In genomic region chr12:13595536-13596450, GRCh38 we compare ENCODE assay signal across 1 cellular context.
A peak's percentile ranks its signal among the peaks of the same experiment; 100 is the strongest.
TF ChIP-seq lines count a peak whose summit lies in the region.

No MANE protein-coding gene starts in this region.

TF ChIP-seq in H1, 55 proteins besides CTCF, POLR2A, EP300 and RAD21:
- TF ChIP-seq POU5F1 (IDR thresholded peaks at IDR 0.05; ENCODE audit: low read depth, low read length) = 0 out of 2 replicates have a peak, but pooled peaks have one; percentile 24
- TF ChIP-seq NANOG (IDR thresholded peaks at IDR 0.05; ENCODE audit: insufficient read depth, low read depth, low read length, poor library complexity, severe bottlenecking) = peak; percentile 80
- TF ChIP-seq SP1 (IDR thresholded peaks at IDR 0.05; ENCODE audit: low read depth, low read length) = 0 out of 2 replicates have a peak, but pooled peaks have one; percentile 46
- TF ChIP-seq ZNF274 (IDR thresholded peaks at IDR 0.05; ENCODE audit: borderline replicate concordance, extremely low read depth, low read length) = no peak
